6 cellular contexts compared by ENCODE assay signal in genomic region chr7:75105048-75105447, GRCh38. TPM values are rescaled to one million over a fixed set of nuclear protein-coding genes. Genes with fewer than 3 reads are reported as not detected.
A peak's percentile ranks its signal among the peaks of the same experiment; 100 is the strongest.
DNase-seq lines count a peak whose midpoint lies in the region; TF ChIP-seq lines count a peak whose summit lies in the region.
"Not testable (repeated sequence)": the region's sequence is repeated elsewhere in the genome, so short reads cannot be mapped to it uniquely, and the experiment has no call there.

No MANE protein-coding gene starts in this region.

- not testable (repeated sequence) for H3K4me3 Mint-ChIP-seq in chondrocyte (ENCODE audit: unreplicated experiment)

- not testable (repeated sequence) for BruUV-seq in OCI-LY7 (replicated peaks; lab: Mats Ljungman, UMichigan)

- not testable (repeated sequence) for H3K27me3 Mint-ChIP-seq in chondrocyte (ENCODE audit: low read depth)

- H2AFZ ChIP-seq in OCI-LY7 (ENCODE audit: low read length) = not testable (repeated sequence)

- H3K9me2 ChIP-seq in OCI-LY7 (ENCODE audit: insufficient read depth, low read length) = not testable (repeated sequence)

- H3K4me3 ChIP-seq in GM12865 (ENCODE audit: low read depth, low read length); OCI-LY7 (ENCODE audit: low read depth, low read length, poor library complexity, severe bottlenecking); neutrophil (ENCODE audit: low read depth in 1 of 2, low read length in 1 of 2): not testable (repeated sequence)

- POLR2A ChIA-PET in OCI-LY7 (lab: Charles Lee) = not testable (repeated sequence)

- H3K36me3 Mint-ChIP-seq in chondrocyte (ENCODE audit: low read depth) = not testable (repeated sequence)

- not testable (repeated sequence) for H4K20me1 ChIP-seq in OCI-LY7 (ENCODE audit: insufficient read depth, low read length)

- peak; percentile 0 for DNase-seq in GM12865 (ENCODE audit: low read depth)
- DNase-seq in OCI-LY7 (ENCODE audit: low spot score) = peak; percentile 0
- DNase-seq in chondrocyte (ENCODE audit: low spot score) = peak; percentile 61
- peak; percentile 0 for DNase-seq in fibroblast of gingiva (ENCODE audit: low read depth)
- peak; percentile 0 for DNase-seq in kidney tubule cell (ENCODE audit: low spot score)

- not testable (repeated sequence) for H3K27ac Mint-ChIP-seq in chondrocyte (ENCODE audit: unreplicated experiment)

- H3K79me2 ChIP-seq in OCI-LY7 (ENCODE audit: insufficient read depth, low read depth, low read length) = not testable (repeated sequence)

- not testable (repeated sequence) for H3K36me3 ChIP-seq in OCI-LY7 (ENCODE audit: insufficient read depth, low read length); neutrophil

- H3K4me1 ChIP-seq in OCI-LY7 (ENCODE audit: insufficient read depth, low read length, poor library complexity, severe bottlenecking) = not testable (repeated sequence)
- peaks cover 6 to 13% of the 10 kb centered on the region in 2 experiments for H3K4me1 ChIP-seq in neutrophil (ENCODE audit: control insufficient read depth in 1 of 2, insufficient read depth in 1 of 2, low read depth in 1 of 2, low read length in 1 of 2)

- TF ChIP-seq CTCF in GM12865 (IDR thresholded peaks at IDR 0.05; ENCODE audit: insufficient read depth, low read depth, low read length, missing control alignments); OCI-LY7 (conservative IDR thresholded peaks at IDR 0.05; ENCODE audit: low read length); chondrocyte (IDR thresholded peaks at IDR 0.05); neutrophil (IDR thresholded peaks at IDR 0.05): not testable (repeated sequence)

- H3K4me2 ChIP-seq in OCI-LY7 (ENCODE audit: low read length) = not testable (repeated sequence)

- H3K9me3 ChIP-seq in OCI-LY7 (ENCODE audit: low read length); neutrophil: not testable (repeated sequence)

- intact Hi-C loops in OCI-LY7 (cut with micrococcal nuclease; ENCODE audit: unreplicated experiment) = not testable (repeated sequence)

- H3K4me1 Mint-ChIP-seq in chondrocyte (ENCODE audit: low read depth) = not testable (repeated sequence)

- not testable (repeated sequence) for H3K27me3 ChIP-seq in neutrophil

- H3K27ac ChIP-seq in OCI-LY7 (ENCODE audit: low read depth, low read length, poor library complexity, severe bottlenecking) = not testable (repeated sequence)
- H3K27ac ChIP-seq in neutrophil = peak overlapping the region; percentile 47

- not testable (repeated sequence) for H3K9me3 Mint-ChIP-seq in chondrocyte (ENCODE audit: low read depth)

- CTCF ChIA-PET in OCI-LY7 (lab: Charles Lee; ENCODE audit: unreplicated experiment) = not testable (repeated sequence)

RNA-seq across cellular contexts. Expression of gene GTF2IRD2B, which starts 12.7 kb away (rescaled TPM):
- total RNA-seq in OCI-LY7 (2014; rRNA removed; shearing (Covaris generic)) = 18.4 and 29.1 TPM in 2 replicates
- total RNA-seq in OCI-LY7 (2022) = 37.3 and 46.5 TPM in 2 replicates
- 17.8 to 21.9 TPM (median 19.6 TPM) in 3 replicates for total RNA-seq in chondrocyte

RNA-seq across cellular contexts. Expression of gene RCC1L, which starts 31.4 kb away (rescaled TPM):
- total RNA-seq in OCI-LY7 (2014; rRNA removed; shearing (Covaris generic)) = 40.2 and 56.0 TPM in 2 replicates
- total RNA-seq in OCI-LY7 (2022) (43.6 and 47.5 TPM in 2 replicates), chondrocyte (33.0 to 43.4 TPM (median 33.7 TPM) in 3 replicates)

Comparison
In these comparisons a context has a peak if more than half of its experiments do, and no peak if none do; other contexts are left out.
1. DNase-seq: peak in every context shown above with its lines; median percentile 61 in chondrocyte; 0 in GM12865; 0 in OCI-LY7; 0 in fibroblast of gingiva; 0 in kidney tubule cell.